In the genomic region with DNA sequence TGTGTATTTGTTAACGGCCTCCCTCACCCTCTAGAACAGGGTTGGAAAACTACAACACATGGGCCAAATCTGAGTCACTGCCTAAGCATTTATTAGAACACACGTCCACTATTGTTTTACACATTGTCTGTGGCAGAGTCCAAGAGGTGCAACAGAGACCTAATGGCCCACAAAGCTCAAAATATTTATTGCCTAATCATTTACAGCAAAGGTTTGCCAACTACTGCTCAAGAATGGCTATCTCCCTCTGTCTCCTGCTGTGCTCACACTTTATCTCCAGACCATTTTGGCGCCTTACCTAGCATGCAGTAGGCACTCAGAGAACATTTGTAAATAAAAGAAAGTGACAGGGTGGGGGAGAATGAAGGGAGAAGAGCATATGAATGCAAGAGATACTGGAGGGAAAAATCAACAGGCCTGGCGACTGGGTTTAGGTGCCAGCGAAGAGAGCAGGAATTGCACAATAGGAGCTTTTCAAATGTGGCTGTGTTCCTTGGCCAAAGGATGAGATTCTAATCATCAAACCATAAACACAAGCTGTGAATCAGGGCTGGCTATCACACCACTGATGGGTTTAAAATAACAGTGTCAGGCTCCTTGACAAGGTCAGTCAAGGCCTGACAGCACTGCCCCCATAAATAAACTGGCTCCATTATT, we compare ENCODE assay signal across 11 cellular contexts.
DNase-seq lines count a peak whose midpoint lies in the region; FAIRE-seq and TF ChIP-seq lines count a peak whose summit lies in the region.
"Had no signal": no experiment of that assay in that cellular context is flagged by ENCODE, and none has a peak within 500 bp of the region (broad histone marks: within the 10 kb centered on the region; RNA-seq: fewer than 3 reads in every experiment).

No MANE protein-coding gene starts in this region.

- peak; percentile 81 for FAIRE-seq in RCC 7860 (lab: Jason Lieb, UNC)

- H3K4me1 Mint-ChIP-seq in Caco-2 (ENCODE audit: low read depth, unreplicated experiment), result no peaks in the 10 kb centered on the region
- H3K4me1 Mint-ChIP-seq: CD8-positive, alpha-beta memory T cell had no signal

- CTCF ChIA-PET in Caco-2 (lab: Charles Lee), result no interaction called here

- H3K36me3 Mint-ChIP-seq in Caco-2 (ENCODE audit: insufficient read depth, unreplicated experiment), result no peaks in the 10 kb centered on the region
- H3K36me3 Mint-ChIP-seq: CD8-positive, alpha-beta memory T cell had no signal

- POLR2A ChIA-PET in Caco-2 (lab: Charles Lee), result no interaction called here

- H3K4me3 ChIP-seq in fibroblast of villous mesenchyme (ENCODE audit: low read depth, low read length), result no peak overlapping the region
- no peak overlapping the region for H3K4me3 ChIP-seq in Caco-2 (ENCODE audit: low read depth, low read length)

- H3K4me3 Mint-ChIP-seq in Caco-2 (ENCODE audit: unreplicated experiment), result no peak overlapping the region
- H3K4me3 Mint-ChIP-seq: CD8-positive, alpha-beta memory T cell had no signal

- H3K9me3 ChIP-seq in Caco-2, result peaks cover 3% of the 10 kb centered on the region; the same call in 1 of the 2 replicates

- BruUV-seq in Caco-2 (replicated peaks; lab: Mats Ljungman, UMichigan), result no TSS peak

- H3K27me3 Mint-ChIP-seq in Caco-2 (ENCODE audit: insufficient read depth, unreplicated experiment), result peaks cover 15% of the 10 kb centered on the region

- DNase-seq in ELF-1 (ENCODE audit: low read depth, low spot score) (peak; percentile 27), RCC 7860 (ENCODE audit: low spot score) (peak; percentile 32), fibroblast of villous mesenchyme (ENCODE audit: low read depth) (peak; percentile 5), pons (ENCODE audit: low spot score) (peak; percentile 28), Caco-2 (no peak), germinal center (ENCODE audit: low spot score) (no peak), NCI-H82 treated with DMSO at 0.1 percent for 48 hours (lab: John Stamatoyannopoulos, UW; ENCODE audit: unreplicated experiment) (no peak), NCI-H524 (lab: John Stamatoyannopoulos, UW) (no peak)
- DNase-seq: activated CD4-positive, alpha-beta T cell treated with anti-CD3 and anti-CD28 coated beads, Interleukin-2, amount 50 U/mL, for 48 hours; CD8-positive, alpha-beta memory T cell; KBM-7 had no signal

- no peaks in the 10 kb centered on the region for H3K27me3 ChIP-seq in Caco-2 (replicated peaks; ENCODE audit: control insufficient read depth, insufficient read depth, low read length)

- no peaks in the 10 kb centered on the region for H3K9me3 Mint-ChIP-seq in Caco-2 (ENCODE audit: unreplicated experiment)
- H3K9me3 Mint-ChIP-seq: CD8-positive, alpha-beta memory T cell had no signal

- intact Hi-C loops in Caco-2 (cut with micrococcal nuclease; ENCODE audit: unreplicated experiment), result no loop called here

- TF ChIP-seq CTCF in fibroblast of villous mesenchyme (IDR thresholded peaks at IDR 0.05; ENCODE audit: insufficient read depth, low read depth, low read length) (no peak), Caco-2 (IDR thresholded peaks at IDR 0.05; ENCODE audit: insufficient read depth in 1 of 2, low read depth in 1 of 2, low read length in 1 of 2, severe bottlenecking in 1 of 2, unreplicated experiment in 1 of 2) (no peak)

- no peaks in the 10 kb centered on the region for H3K36me3 ChIP-seq in Caco-2 (ENCODE audit: control insufficient read depth, insufficient read depth, low read length)

- no peak overlapping the region for H3K27ac Mint-ChIP-seq in Caco-2 (ENCODE audit: unreplicated experiment)
- H3K27ac Mint-ChIP-seq: CD8-positive, alpha-beta memory T cell had no signal

- H3K4me1 ChIP-seq in Caco-2, result no peaks in the 10 kb centered on the region

Comparison
In these comparisons a context has a peak if more than half of its experiments do, and no peak if none do; other contexts are left out.
1. DNase-seq: peak in ELF-1 (single experiment), RCC 7860 (single experiment), fibroblast of villous mesenchyme (single experiment) and pons (single experiment); none in Caco-2 (0 of 2), germinal center (single experiment), NCI-H82 treated with DMSO at 0.1 percent for 48 hours (single experiment) and NCI-H524 (0 of 2).